ENCODE assay signal across 25 cellular contexts in the genomic region with DNA sequence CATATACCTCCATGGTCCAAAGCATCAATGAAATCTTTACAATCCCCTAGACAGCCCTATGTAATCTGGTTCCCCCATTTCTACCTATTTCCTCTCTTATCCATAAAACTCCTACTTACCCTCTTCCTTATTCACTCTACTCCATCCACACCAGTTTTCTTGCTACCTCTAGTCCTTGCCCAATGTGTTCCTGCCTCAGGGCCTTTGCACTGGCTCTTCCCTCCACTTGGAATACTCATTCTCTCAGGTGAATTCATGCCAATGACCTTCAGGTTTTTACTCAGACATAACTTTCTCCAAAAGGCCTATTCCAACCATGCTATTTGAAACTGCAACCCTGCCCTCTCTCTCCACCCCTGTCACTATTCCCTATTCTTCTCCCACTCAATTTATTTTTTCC.
DNase-seq lines count a peak whose midpoint lies in the region; ATAC-seq, FAIRE-seq and TF ChIP-seq lines count a peak whose summit lies in the region.
"Had no signal": no experiment of that assay in that cellular context is flagged by ENCODE, and none has a peak within 500 bp of the region (broad histone marks: within the 10 kb centered on the region; RNA-seq: fewer than 3 reads in every experiment).

No MANE protein-coding gene starts in this region.

- peaks cover 4% of the 10 kb centered on the region for H3K36me3 Mint-ChIP-seq in astrocyte (ENCODE audit: low read depth, unreplicated experiment)

- no peak overlapping the region for H3K18ac ChIP-seq in IMR-90 (ENCODE audit: low read depth, low read length)
- no peak overlapping the region for H3K18ac ChIP-seq in mesenchymal stem cell (ENCODE audit: low read depth in 1 of 2, low read length in 2 of 2)

- peaks cover 43% of the 10 kb centered on the region for H3K4me1 Mint-ChIP-seq in astrocyte (ENCODE audit: low read depth, unreplicated experiment)

- in situ Hi-C loops in IMR-90 (cut with MboI; ENCODE audit: low sequenced_read_pairs), result no loop called here

- TF ChIP-seq CTCF in IMR-90 (conservative IDR thresholded peaks at IDR 0.05; ENCODE audit: low read depth, low read length) (no peak), astrocyte (IDR thresholded peaks at IDR 0.05; ENCODE audit: insufficient read depth, low read depth, low read length) (no peak), testis (IDR thresholded peaks at IDR 0.05) (no peak)

- H3K79me2 ChIP-seq in astrocyte (ENCODE audit: insufficient read depth, low read length), result no peaks in the 10 kb centered on the region

- no peak for FAIRE-seq in astrocyte (lab: Jason Lieb, UNC)
- FAIRE-seq: D721Med had no signal

- H3K4me2 ChIP-seq in IMR-90 (ENCODE audit: low read depth, low read length) (no peak overlapping the region), astrocyte (ENCODE audit: low read length) (no peak overlapping the region), mesenchymal stem cell (ENCODE audit: low read length, poor library complexity, severe bottlenecking) (no peak overlapping the region)
- H3K4me2 ChIP-seq: BLaER1 treated with 17β-estradiol and CSF1 and Interleukin-3, amounts not matched to agents 10 nM and 100 nM; GM23338 had no signal

- H3K14ac ChIP-seq in IMR-90 (replicated peaks; ENCODE audit: low read depth, low read length) (no peak overlapping the region), mesenchymal stem cell (ENCODE audit: low read length in 2 of 2) (no peak overlapping the region)

- no peak overlapping the region for H2BK20ac ChIP-seq in IMR-90 (ENCODE audit: low read depth, low read length)

- POLR2A ChIA-PET in IMR-90 (lab: Charles Lee; ENCODE audit: unreplicated experiment), result no interaction called here

- no peak overlapping the region for H4K5ac ChIP-seq in IMR-90 (ENCODE audit: low read depth, low read length)

- TF ChIP-seq POLR2A in IMR-90 (IDR thresholded peaks at IDR 0.05; ENCODE audit: low read depth, low read length), result no peak
- TF ChIP-seq POLR2A in testis (IDR thresholded peaks at IDR 0.05), result no peak

- H3K9me3 ChIP-seq in IMR-90 (ENCODE audit: control insufficient read depth, insufficient read depth, low read length), result no peaks in the 10 kb centered on the region
- H3K9me3 ChIP-seq in astrocyte (ENCODE audit: insufficient read depth, low read depth, low read length), result no peaks in the 10 kb centered on the region
- H3K9me3 ChIP-seq in mesenchymal stem cell (ENCODE audit: control insufficient read depth, low read length), result no peaks in the 10 kb centered on the region
- no peaks in the 10 kb centered on the region for H3K9me3 ChIP-seq in testis
- H3K9me3 ChIP-seq: BLaER1 treated with 17β-estradiol and CSF1 and Interleukin-3, amounts not matched to agents 10 nM and 100 nM; HAP-1; SJSA1 had no signal

- H3K4me3 ChIP-seq in IMR-90 (ENCODE audit: insufficient read depth, low read depth, low read length) (no peak overlapping the region), astrocyte (ENCODE audit: insufficient read depth, low read depth, low read length) (no peak overlapping the region), mesenchymal stem cell (ENCODE audit: insufficient read depth in 1 of 2, low read depth in 1 of 2, low read length in 2 of 2) (no peak overlapping the region), testis (no peak overlapping the region)
- H3K4me3 ChIP-seq: BLaER1 treated with 17β-estradiol and CSF1 and Interleukin-3, amounts not matched to agents 10 nM and 100 nM; GM23338; HAP-1; SJSA1 had no signal

- H3K79me1 ChIP-seq in IMR-90 (ENCODE audit: low read depth in 1 of 2, low read length in 2 of 2) (no peaks in the 10 kb centered on the region), mesenchymal stem cell (replicated peaks; ENCODE audit: low read length, poor library complexity, severe bottlenecking) (no peaks in the 10 kb centered on the region)

- no peak overlapping the region for H2AFZ ChIP-seq in IMR-90 (replicated peaks; ENCODE audit: low read length, poor library complexity)
- H2AFZ ChIP-seq in astrocyte (ENCODE audit: low read depth, low read length), result no peak overlapping the region
- no peak overlapping the region for H2AFZ ChIP-seq in mesenchymal stem cell (ENCODE audit: low read depth, low read length)
- H2AFZ ChIP-seq: GM23338 had no signal

- no peak for TF ChIP-seq RAD21 in IMR-90 (IDR thresholded peaks at IDR 0.05; ENCODE audit: low read length)

- no peak overlapping the region for H2BK15ac ChIP-seq in IMR-90 (ENCODE audit: low read depth, low read length)
- H2BK15ac ChIP-seq in mesenchymal stem cell (ENCODE audit: low read depth, poor library complexity, severe bottlenecking), result no peak overlapping the region

- H4K91ac ChIP-seq in IMR-90 (ENCODE audit: insufficient read depth, low read depth, low read length) (no peak overlapping the region), mesenchymal stem cell (ENCODE audit: low read length) (no peak overlapping the region)

- ATAC-seq in IMR-90 (ENCODE audit: low read depth), result no peak
- ATAC-seq: GM23338, PC-3 had no signal

- no peak overlapping the region for H3K4ac ChIP-seq in IMR-90 (ENCODE audit: low read depth, low read length)
- H3K4ac ChIP-seq in mesenchymal stem cell (ENCODE audit: low read depth in 1 of 2, low read length in 2 of 2), result no peak overlapping the region

- H3K4me1 ChIP-seq in IMR-90 (ENCODE audit: control insufficient read depth, insufficient read depth, low read length) (no peaks in the 10 kb centered on the region), astrocyte (ENCODE audit: insufficient read depth, low read length) (peaks cover 5% of the 10 kb centered on the region), mesenchymal stem cell (ENCODE audit: control insufficient read depth, insufficient read depth, low read depth, low read length) (no peaks in the 10 kb centered on the region), testis (peaks cover 22% of the 10 kb centered on the region)
- H3K4me1 ChIP-seq: SJSA1 had no signal

- dilution Hi-C loops in IMR-90 (cut with HindIII; ENCODE audit: low sequenced_read_pairs, unreplicated experiment), result no loop called here

- no peak overlapping the region for H3K56ac ChIP-seq in IMR-90 (ENCODE audit: extremely low read depth, insufficient read depth, low read length)

- BruUV-seq in IMR-90 (replicated peaks; lab: Mats Ljungman, UMichigan), result no TSS peak

- peaks cover 2% of the 10 kb centered on the region for H3K9me3 Mint-ChIP-seq in astrocyte (ENCODE audit: unreplicated experiment)
- H3K9me3 Mint-ChIP-seq: CD4-positive, alpha-beta T cell; GM23338 had no signal

- DNase-seq in IMR-90 (no peak), astrocyte (ENCODE audit: low read depth) (no peak), mesenchymal stem cell (no peak), testis (no peak), DMS153 treated with DMSO at 0.1 percent for 48 hours (lab: John Stamatoyannopoulos, UW; ENCODE audit: unreplicated experiment) (no peak), cerebellar cortex (ENCODE audit: low spot score) (no peak), mucosa of gallbladder (ENCODE audit: low spot score) (no peak)
- DNase-seq: CD4-positive, alpha-beta T cell; DMS53; Karpas-422; NCI-H1092 treated with DMSO at 0.1 percent for 48 hours; NCI-H1436; NCI-H187; NCI-H2081 treated with DMSO at 0.1 percent for 48 hours; NCI-H2171 treated with DMSO at 0.1 percent for 48 hours; NCI-H345; NCI-H524 treated with DMSO at 0.1 percent for 48 hours; NCI-H774; PC-3; Right ventricle myocardium superior had no signal

- no peak overlapping the region for H2BK5ac ChIP-seq in IMR-90 (ENCODE audit: low read depth, low read length, poor library complexity, severe bottlenecking)
- H2BK5ac ChIP-seq in mesenchymal stem cell (ENCODE audit: low read depth, low read length, poor library complexity, severe bottlenecking), result no peak overlapping the region

- H2BK12ac ChIP-seq in mesenchymal stem cell (ENCODE audit: low read length in 2 of 2), result no peak overlapping the region

- H3K27ac ChIP-seq in IMR-90 (ENCODE audit: insufficient read depth, low read length) (no peak overlapping the region), astrocyte (ENCODE audit: low read depth, low read length) (no peak overlapping the region), mesenchymal stem cell (ENCODE audit: low read length, poor library complexity, severe bottlenecking) (peak overlapping the region; percentile 2), testis (peak overlapping the region; percentile 33 to 72)
- H3K27ac ChIP-seq: BLaER1 treated with 17β-estradiol and CSF1 and Interleukin-3, amounts not matched to agents 10 nM and 100 nM; SJSA1 had no signal

- H3K27ac Mint-ChIP-seq in astrocyte (ENCODE audit: unreplicated experiment), result peak overlapping the region; percentile 92
- H3K27ac Mint-ChIP-seq: CD4-positive, alpha-beta T cell; GM23338 had no signal

- H3K27me3 ChIP-seq in IMR-90 (ENCODE audit: control insufficient read depth, insufficient read depth, low read length) (no peaks in the 10 kb centered on the region), astrocyte (ENCODE audit: insufficient read depth, low read length) (no peaks in the 10 kb centered on the region), mesenchymal stem cell (ENCODE audit: control insufficient read depth in 1 of 2, insufficient read depth in 1 of 2, low read length in 2 of 2) (no peaks in the 10 kb centered on the region), testis (no peaks in the 10 kb centered on the region)
- H3K27me3 ChIP-seq: BLaER1 treated with 17β-estradiol and CSF1 and Interleukin-3, amounts not matched to agents 10 nM and 100 nM; SJSA1 had no signal

- H3K9ac ChIP-seq in IMR-90 (ENCODE audit: low read depth, low read length) (no peak overlapping the region), astrocyte (ENCODE audit: low read length) (no peak overlapping the region), mesenchymal stem cell (ENCODE audit: low read length) (no peak overlapping the region)
- H3K9ac ChIP-seq: BLaER1 treated with 17β-estradiol and CSF1 and Interleukin-3, amounts not matched to agents 10 nM and 100 nM had no signal

- H2AK5ac ChIP-seq in IMR-90 (ENCODE audit: low read depth, low read length), result 0 out of 2 replicates have a peak overlapping the region, but pooled peaks have one; percentile 24
- H2AK5ac ChIP-seq in mesenchymal stem cell (ENCODE audit: low read length, severe bottlenecking), result no peak overlapping the region

- H4K20me1 ChIP-seq in IMR-90 (ENCODE audit: insufficient read depth, low read length) (no peaks in the 10 kb centered on the region), astrocyte (ENCODE audit: insufficient read depth, low read length) (no peaks in the 10 kb centered on the region)
- H4K20me1 ChIP-seq: BLaER1 treated with 17β-estradiol and CSF1 and Interleukin-3, amounts not matched to agents 10 nM and 100 nM had no signal

- H3K36me3 ChIP-seq in IMR-90 (ENCODE audit: control insufficient read depth, insufficient read depth, low read length), result no peaks in the 10 kb centered on the region
- no peaks in the 10 kb centered on the region for H3K36me3 ChIP-seq in astrocyte (ENCODE audit: insufficient read depth, low read length)
- no peaks in the 10 kb centered on the region for H3K36me3 ChIP-seq in mesenchymal stem cell (ENCODE audit: control insufficient read depth in 1 of 2, insufficient read depth in 2 of 2, low read depth in 1 of 2, low read length in 2 of 2)
- H3K36me3 ChIP-seq in testis (ENCODE audit: low read depth, missing control alignments), result no peaks in the 10 kb centered on the region
- H3K36me3 ChIP-seq: BLaER1 treated with 17β-estradiol and CSF1 and Interleukin-3, amounts not matched to agents 10 nM and 100 nM; HAP-1; SJSA1 had no signal

- H4K8ac ChIP-seq in IMR-90 (ENCODE audit: low read depth in 2 of 2, low read length in 2 of 2) (no peak overlapping the region), mesenchymal stem cell (ENCODE audit: low read length) (no peak overlapping the region)

- intact Hi-C loops in IMR-90 (cut with micrococcal nuclease), result no loop called here
- intact Hi-C loops in testis (cut with DNase I; ENCODE audit: low total_unique reads), result no loop called here

- CTCF ChIA-PET in IMR-90 (lab: Yijun Ruan, JAX), result interaction anchor here (0.9 kb wide), 1 partner anchor 279 kb away, joined by 3 read pairs; no protein-coding TSS in a partner anchor

- no peak overlapping the region for H2BK120ac ChIP-seq in IMR-90 (ENCODE audit: low read depth, low read length)
- no peak overlapping the region for H2BK120ac ChIP-seq in mesenchymal stem cell (ENCODE audit: low read depth, low read length)

- no peaks in the 10 kb centered on the region for H3K9me1 ChIP-seq in IMR-90 (ENCODE audit: insufficient read depth, low read length)

- no peaks in the 10 kb centered on the region for H3K27me3 Mint-ChIP-seq in astrocyte (ENCODE audit: low read depth, unreplicated experiment)

- H2AK9ac ChIP-seq in IMR-90 (replicated peaks; ENCODE audit: low read depth, low read length, poor library complexity), result no peak overlapping the region

- H3K23ac ChIP-seq in IMR-90 (ENCODE audit: low read depth, low read length) (no peak overlapping the region), mesenchymal stem cell (ENCODE audit: low read length in 2 of 2) (no peak overlapping the region)

- H3K4me3 Mint-ChIP-seq in astrocyte (ENCODE audit: unreplicated experiment), result no peak overlapping the region
- H3K4me3 Mint-ChIP-seq: CD4-positive, alpha-beta T cell; GM23338 had no signal

Comparison
In these comparisons a context has a peak if more than half of its experiments do, and no peak if none do; other contexts are left out.
1. H3K27ac ChIP-seq: peak in mesenchymal stem cell (single experiment) and testis (2 of 2); none in IMR-90 (single experiment) and astrocyte (single experiment).